In the genomic region with DNA sequence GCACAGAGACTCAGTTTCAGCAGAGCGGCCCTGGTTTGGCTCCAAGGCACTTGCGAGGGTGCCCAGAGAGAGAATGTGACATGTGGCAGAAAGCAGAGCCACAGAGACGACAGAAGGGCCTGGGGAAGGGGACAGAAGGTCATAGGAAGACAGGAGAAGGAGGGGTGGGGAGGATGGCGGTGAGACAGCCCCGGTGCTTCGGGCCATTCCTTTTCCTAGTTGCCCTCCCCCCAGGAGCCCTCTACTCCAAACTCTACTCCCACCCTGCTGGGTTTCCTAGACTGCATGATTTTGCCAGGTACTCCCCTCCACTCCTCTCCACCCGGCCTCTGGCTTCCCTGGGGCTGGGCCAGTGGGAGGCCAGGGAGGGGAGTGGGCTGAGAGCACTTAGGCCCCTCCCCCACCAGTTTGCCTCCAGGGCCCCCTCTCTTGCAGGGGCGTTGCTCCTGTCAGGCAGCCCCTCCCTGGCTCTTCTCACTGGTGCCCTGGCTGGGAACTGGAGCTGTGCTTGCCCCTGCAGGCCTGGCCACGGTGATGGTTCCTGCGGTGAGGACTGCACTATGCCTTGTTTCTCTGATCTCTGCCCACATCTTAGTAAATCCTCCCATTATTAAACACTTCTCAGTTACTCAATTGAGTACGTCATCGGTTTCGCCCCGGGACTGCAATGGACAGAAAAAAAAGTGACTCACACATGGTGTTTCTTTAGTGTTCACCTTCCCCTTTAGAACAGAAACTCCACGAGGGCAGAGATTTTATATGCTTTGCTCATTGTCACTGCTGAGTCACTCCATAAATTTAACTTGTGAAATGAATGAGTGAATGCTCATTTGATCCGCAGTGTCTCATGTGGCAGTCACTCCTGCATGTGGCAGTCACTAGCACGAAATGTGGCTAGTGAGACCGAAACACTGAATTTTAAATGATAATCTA, we compare ENCODE assay signal across 1 cellular context.
A peak's percentile ranks its signal among the peaks of the same experiment; 100 is the strongest.
TF ChIP-seq lines count a peak whose summit lies in the region.

No MANE protein-coding gene starts in this region.

TF ChIP-seq in HepG2, 621 proteins besides CTCF, POLR2A, EP300 and RAD21 (continued from another document and continues in another):
- TF ChIP-seq, protein P1, sequence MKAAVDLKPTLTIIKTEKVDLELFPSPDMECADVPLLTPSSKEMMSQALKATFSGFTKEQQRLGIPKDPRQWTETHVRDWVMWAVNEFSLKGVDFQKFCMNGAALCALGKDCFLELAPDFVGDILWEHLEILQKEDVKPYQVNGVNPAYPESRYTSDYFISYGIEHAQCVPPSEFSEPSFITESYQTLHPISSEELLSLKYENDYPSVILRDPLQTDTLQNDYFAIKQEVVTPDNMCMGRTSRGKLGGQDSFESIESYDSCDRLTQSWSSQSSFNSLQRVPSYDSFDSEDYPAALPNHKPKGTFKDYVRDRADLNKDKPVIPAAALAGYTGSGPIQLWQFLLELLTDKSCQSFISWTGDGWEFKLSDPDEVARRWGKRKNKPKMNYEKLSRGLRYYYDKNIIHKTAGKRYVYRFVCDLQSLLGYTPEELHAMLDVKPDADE (CRISPR knock-in tag; IDR thresholded peaks at IDR 0.05), result no peak
- TF ChIP-seq ZNF224 (CRISPR knock-in tag; IDR thresholded peaks at IDR 0.05) (no peak), RBM39 (IDR thresholded peaks at IDR 0.05; ENCODE audit: low read depth, low read length, poor library complexity, severe bottlenecking) (peak; percentile 32), ZNF629 (CRISPR knock-in tag; conservative IDR thresholded peaks at IDR 0.05) (no peak), ONECUT2 (CRISPR knock-in tag; IDR thresholded peaks at IDR 0.05) (no peak), SALL1 (CRISPR knock-in tag; IDR thresholded peaks at IDR 0.05) (peak; percentile 58; the same call in 1 of the 2 replicates), KDM4B (CRISPR knock-in tag; IDR thresholded peaks at IDR 0.05) (no peak), NCOR1 (IDR thresholded peaks at IDR 0.05; ENCODE audit: borderline replicate concordance, low read length) (no peak), ISL2 (CRISPR knock-in tag; IDR thresholded peaks at IDR 0.05) (no peak), SRSF1 (optimal IDR thresholded peaks at IDR 0.05; ENCODE audit: low read depth, low read length) (no peak), NCOA2 (CRISPR knock-in tag; IDR thresholded peaks at IDR 0.05) (no peak), JUN (CRISPR knock-in tag; IDR thresholded peaks at IDR 0.05) (peak; percentile 43; the same call in 1 of the 2 replicates), ZFP90 (CRISPR knock-in tag; IDR thresholded peaks at IDR 0.05; ENCODE audit: borderline replicate concordance) (no peak), ZNF83 (CRISPR knock-in tag; IDR thresholded peaks at IDR 0.05; ENCODE audit: borderline replicate concordance) (no peak), CREB1 (IDR thresholded peaks at IDR 0.05) (peak; percentile 87), CREB1 (CRISPR knock-in tag; IDR thresholded peaks at IDR 0.05) (peak; percentile 68), ZKSCAN5 (CRISPR knock-in tag; IDR thresholded peaks at IDR 0.05) (peak; percentile 76), ZC3H4 (CRISPR knock-in tag; IDR thresholded peaks at IDR 0.05; ENCODE audit: borderline replicate concordance) (no peak), SPEN (CRISPR knock-in tag; IDR thresholded peaks at IDR 0.05; ENCODE audit: low read depth) (no peak; the same call in 1 of the 2 replicates), NKX3-1 (CRISPR knock-in tag; IDR thresholded peaks at IDR 0.05) (no peak), NFE2L2 (IDR thresholded peaks at IDR 0.05; ENCODE audit: low read length) (peak; percentile 23; the same call in 1 of the 2 replicates), GZF1 (CRISPR knock-in tag; IDR thresholded peaks at IDR 0.05) (no peak), ZNF616 (CRISPR knock-in tag; IDR thresholded peaks at IDR 0.05; ENCODE audit: low read depth) (no peak), MEF2D (CRISPR knock-in tag; IDR thresholded peaks at IDR 0.05) (no peak), ZNF292 (CRISPR knock-in tag; IDR thresholded peaks at IDR 0.05; ENCODE audit: borderline replicate concordance, low read depth) (0 out of 2 replicates have a peak, but pooled peaks have one; percentile 32), ZFP36L2 (CRISPR knock-in tag; IDR thresholded peaks at IDR 0.05) (no peak), ZNF546 (CRISPR knock-in tag; conservative IDR thresholded peaks at IDR 0.05) (no peak), PHB2 (IDR thresholded peaks at IDR 0.05; ENCODE audit: partially characterized antibody) (no peak)
- TF ChIP-seq, protein P2, sequence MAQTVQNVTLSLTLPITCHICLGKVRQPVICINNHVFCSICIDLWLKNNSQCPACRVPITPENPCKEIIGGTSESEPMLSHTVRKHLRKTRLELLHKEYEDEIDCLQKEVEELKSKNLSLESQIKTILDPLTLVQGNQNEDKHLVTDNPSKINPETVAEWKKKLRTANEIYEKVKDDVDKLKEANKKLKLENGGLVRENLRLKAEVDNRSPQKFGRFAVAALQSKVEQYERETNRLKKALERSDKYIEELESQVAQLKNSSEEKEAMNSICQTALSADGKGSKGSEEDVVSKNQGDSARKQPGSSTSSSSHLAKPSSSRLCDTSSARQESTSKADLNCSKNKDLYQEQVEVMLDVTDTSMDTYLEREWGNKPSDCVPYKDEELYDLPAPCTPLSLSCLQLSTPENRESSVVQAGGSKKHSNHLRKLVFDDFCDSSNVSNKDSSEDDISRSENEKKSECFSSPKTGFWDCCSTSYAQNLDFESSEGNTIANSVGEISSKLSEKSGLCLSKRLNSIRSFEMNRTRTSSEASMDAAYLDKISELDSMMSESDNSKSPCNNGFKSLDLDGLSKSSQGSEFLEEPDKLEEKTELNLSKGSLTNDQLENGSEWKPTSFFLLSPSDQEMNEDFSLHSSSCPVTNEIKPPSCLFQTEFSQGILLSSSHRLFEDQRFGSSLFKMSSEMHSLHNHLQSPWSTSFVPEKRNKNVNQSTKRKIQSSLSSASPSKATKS (CRISPR knock-in tag; IDR thresholded peaks at IDR 0.05), result no peak
- TF ChIP-seq, protein P3, sequence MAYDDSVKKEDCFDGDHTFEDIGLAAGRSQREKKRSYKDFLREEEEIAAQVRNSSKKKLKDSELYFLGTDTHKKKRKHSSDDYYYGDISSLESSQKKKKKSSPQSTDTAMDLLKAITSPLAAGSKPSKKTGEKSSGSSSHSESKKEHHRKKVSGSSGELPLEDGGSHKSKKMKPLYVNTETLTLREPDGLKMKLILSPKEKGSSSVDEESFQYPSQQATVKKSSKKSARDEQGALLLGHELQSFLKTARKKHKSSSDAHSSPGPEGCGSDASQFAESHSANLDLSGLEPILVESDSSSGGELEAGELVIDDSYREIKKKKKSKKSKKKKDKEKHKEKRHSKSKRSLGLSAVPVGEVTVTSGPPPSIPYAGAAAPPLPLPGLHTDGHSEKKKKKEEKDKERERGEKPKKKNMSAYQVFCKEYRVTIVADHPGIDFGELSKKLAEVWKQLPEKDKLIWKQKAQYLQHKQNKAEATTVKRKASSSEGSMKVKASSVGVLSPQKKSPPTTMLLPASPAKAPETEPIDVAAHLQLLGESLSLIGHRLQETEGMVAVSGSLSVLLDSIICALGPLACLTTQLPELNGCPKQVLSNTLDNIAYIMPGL (CRISPR knock-in tag; IDR thresholded peaks at IDR 0.05; ENCODE audit: borderline replicate concordance in 1 of 2, low read depth in 1 of 2), result no peak
- TF ChIP-seq, protein P4, sequence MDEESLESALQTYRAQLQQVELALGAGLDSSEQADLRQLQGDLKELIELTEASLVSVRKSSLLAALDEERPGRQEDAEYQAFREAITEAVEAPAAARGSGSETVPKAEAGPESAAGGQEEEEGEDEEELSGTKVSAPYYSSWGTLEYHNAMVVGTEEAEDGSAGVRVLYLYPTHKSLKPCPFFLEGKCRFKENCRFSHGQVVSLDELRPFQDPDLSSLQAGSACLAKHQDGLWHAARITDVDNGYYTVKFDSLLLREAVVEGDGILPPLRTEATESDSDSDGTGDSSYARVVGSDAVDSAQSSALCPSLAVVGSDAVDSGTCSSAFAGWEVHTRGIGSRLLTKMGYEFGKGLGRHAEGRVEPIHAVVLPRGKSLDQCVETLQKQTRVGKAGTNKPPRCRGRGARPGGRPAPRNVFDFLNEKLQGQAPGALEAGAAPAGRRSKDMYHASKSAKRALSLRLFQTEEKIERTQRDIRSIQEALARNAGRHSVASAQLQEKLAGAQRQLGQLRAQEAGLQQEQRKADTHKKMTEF (CRISPR knock-in tag; IDR thresholded peaks at IDR 0.05), result no peak
- TF ChIP-seq, protein P5, sequence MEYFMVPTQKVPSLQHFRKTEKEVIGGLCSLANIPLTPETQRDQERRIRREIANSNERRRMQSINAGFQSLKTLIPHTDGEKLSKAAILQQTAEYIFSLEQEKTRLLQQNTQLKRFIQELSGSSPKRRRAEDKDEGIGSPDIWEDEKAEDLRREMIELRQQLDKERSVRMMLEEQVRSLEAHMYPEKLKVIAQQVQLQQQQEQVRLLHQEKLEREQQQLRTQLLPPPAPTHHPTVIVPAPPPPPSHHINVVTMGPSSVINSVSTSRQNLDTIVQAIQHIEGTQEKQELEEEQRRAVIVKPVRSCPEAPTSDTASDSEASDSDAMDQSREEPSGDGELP (IDR thresholded peaks at IDR 0.05; ENCODE audit: borderline replicate concordance, low read depth), result no peak; the same call in 1 of the 2 replicates
- TF ChIP-seq, protein P6, sequence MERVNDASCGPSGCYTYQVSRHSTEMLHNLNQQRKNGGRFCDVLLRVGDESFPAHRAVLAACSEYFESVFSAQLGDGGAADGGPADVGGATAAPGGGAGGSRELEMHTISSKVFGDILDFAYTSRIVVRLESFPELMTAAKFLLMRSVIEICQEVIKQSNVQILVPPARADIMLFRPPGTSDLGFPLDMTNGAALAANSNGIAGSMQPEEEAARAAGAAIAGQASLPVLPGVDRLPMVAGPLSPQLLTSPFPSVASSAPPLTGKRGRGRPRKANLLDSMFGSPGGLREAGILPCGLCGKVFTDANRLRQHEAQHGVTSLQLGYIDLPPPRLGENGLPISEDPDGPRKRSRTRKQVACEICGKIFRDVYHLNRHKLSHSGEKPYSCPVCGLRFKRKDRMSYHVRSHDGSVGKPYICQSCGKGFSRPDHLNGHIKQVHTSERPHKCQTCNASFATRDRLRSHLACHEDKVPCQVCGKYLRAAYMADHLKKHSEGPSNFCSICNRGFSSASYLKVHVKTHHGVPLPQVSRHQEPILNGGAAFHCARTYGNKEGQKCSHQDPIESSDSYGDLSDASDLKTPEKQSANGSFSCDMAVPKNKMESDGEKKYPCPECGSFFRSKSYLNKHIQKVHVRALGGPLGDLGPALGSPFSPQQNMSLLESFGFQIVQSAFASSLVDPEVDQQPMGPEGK (CRISPR knock-in tag; IDR thresholded peaks at IDR 0.05), result peak; percentile 82
- TF ChIP-seq, protein P7, sequence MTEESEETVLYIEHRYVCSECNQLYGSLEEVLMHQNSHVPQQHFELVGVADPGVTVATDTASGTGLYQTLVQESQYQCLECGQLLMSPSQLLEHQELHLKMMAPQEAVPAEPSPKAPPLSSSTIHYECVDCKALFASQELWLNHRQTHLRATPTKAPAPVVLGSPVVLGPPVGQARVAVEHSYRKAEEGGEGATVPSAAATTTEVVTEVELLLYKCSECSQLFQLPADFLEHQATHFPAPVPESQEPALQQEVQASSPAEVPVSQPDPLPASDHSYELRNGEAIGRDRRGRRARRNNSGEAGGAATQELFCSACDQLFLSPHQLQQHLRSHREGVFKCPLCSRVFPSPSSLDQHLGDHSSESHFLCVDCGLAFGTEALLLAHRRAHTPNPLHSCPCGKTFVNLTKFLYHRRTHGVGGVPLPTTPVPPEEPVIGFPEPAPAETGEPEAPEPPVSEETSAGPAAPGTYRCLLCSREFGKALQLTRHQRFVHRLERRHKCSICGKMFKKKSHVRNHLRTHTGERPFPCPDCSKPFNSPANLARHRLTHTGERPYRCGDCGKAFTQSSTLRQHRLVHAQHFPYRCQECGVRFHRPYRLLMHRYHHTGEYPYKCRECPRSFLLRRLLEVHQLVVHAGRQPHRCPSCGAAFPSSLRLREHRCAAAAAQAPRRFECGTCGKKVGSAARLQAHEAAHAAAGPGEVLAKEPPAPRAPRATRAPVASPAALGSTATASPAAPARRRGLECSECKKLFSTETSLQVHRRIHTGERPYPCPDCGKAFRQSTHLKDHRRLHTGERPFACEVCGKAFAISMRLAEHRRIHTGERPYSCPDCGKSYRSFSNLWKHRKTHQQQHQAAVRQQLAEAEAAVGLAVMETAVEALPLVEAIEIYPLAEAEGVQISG (CRISPR knock-in tag; IDR thresholded peaks at IDR 0.05), result peak; percentile 31; the same call in 1 of the 2 replicates
- TF ChIP-seq, protein P8, sequence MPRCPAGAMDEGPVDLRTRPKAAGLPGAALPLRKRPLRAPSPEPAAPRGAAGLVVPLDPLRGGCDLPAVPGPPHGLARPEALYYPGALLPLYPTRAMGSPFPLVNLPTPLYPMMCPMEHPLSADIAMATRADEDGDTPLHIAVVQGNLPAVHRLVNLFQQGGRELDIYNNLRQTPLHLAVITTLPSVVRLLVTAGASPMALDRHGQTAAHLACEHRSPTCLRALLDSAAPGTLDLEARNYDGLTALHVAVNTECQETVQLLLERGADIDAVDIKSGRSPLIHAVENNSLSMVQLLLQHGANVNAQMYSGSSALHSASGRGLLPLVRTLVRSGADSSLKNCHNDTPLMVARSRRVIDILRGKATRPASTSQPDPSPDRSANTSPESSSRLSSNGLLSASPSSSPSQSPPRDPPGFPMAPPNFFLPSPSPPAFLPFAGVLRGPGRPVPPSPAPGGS (CRISPR knock-in tag; IDR thresholded peaks at IDR 0.05), result 0 out of 2 replicates have a peak, but pooled peaks have one; percentile 22
- TF ChIP-seq, protein P9, sequence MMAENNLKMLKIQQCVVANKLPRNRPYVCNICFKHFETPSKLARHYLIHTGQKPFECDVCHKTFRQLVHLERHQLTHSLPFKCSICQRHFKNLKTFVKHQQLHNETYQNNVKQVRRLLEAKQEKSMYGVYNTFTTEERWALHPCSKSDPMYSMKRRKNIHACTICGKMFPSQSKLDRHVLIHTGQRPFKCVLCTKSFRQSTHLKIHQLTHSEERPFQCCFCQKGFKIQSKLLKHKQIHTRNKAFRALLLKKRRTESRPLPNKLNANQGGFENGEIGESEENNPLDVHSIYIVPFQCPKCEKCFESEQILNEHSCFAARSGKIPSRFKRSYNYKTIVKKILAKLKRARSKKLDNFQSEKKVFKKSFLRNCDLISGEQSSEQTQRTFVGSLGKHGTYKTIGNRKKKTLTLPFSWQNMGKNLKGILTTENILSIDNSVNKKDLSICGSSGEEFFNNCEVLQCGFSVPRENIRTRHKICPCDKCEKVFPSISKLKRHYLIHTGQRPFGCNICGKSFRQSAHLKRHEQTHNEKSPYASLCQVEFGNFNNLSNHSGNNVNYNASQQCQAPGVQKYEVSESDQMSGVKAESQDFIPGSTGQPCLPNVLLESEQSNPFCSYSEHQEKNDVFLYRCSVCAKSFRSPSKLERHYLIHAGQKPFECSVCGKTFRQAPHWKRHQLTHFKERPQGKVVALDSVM (CRISPR knock-in tag; IDR thresholded peaks at IDR 0.05), result no peak
- TF ChIP-seq, protein P10, sequence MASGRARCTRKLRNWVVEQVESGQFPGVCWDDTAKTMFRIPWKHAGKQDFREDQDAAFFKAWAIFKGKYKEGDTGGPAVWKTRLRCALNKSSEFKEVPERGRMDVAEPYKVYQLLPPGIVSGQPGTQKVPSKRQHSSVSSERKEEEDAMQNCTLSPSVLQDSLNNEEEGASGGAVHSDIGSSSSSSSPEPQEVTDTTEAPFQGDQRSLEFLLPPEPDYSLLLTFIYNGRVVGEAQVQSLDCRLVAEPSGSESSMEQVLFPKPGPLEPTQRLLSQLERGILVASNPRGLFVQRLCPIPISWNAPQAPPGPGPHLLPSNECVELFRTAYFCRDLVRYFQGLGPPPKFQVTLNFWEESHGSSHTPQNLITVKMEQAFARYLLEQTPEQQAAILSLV (CRISPR knock-in tag; IDR thresholded peaks at IDR 0.05; ENCODE audit: borderline replicate concordance), result no peak
- TF ChIP-seq, protein P11, sequence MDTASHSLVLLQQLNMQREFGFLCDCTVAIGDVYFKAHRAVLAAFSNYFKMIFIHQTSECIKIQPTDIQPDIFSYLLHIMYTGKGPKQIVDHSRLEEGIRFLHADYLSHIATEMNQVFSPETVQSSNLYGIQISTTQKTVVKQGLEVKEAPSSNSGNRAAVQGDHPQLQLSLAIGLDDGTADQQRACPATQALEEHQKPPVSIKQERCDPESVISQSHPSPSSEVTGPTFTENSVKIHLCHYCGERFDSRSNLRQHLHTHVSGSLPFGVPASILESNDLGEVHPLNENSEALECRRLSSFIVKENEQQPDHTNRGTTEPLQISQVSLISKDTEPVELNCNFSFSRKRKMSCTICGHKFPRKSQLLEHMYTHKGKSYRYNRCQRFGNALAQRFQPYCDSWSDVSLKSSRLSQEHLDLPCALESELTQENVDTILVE (CRISPR knock-in tag; IDR thresholded peaks at IDR 0.05), result no peak
